ENCODE assay signal across 21 cellular contexts in genomic region chr1:231079166-231079565, GRCh38. TPM values are rescaled to one million over a fixed set of nuclear protein-coding genes. Genes with fewer than 3 reads are reported as not detected.
A peak's percentile ranks its signal among the peaks of the same experiment; 100 is the strongest.
DNase-seq lines count a peak whose midpoint lies in the region; ATAC-seq, FAIRE-seq and TF ChIP-seq lines count a peak whose summit lies in the region.
"Had no signal": no experiment of that assay in that cellular context is flagged by ENCODE, and none has a peak within 500 bp of the region (broad histone marks: within the 10 kb centered on the region; RNA-seq: fewer than 3 reads in every experiment).

No MANE protein-coding gene starts in this region.

- ATAC-seq in HepG2 (no peak), right lobe of liver (no peak), K562 (peak; percentile 89), GM21423 (IDR thresholded peaks at IDR 0.05; ENCODE audit: unreplicated experiment) (no peak)
- ATAC-seq: A549; CD8-positive, alpha-beta T cell; GM12878 had no signal

- intact Hi-C loops in HepG2 (cut with micrococcal nuclease; ENCODE audit: unreplicated experiment) (no loop called here), right lobe of liver (cut with DNase I) (no loop called here), K562 (cut with micrococcal nuclease) (loop anchor here (2.0 kb wide), 2 partner anchors 42 to 280 kb away; no protein-coding TSS in a partner anchor)

- DNase-seq in HepG2 (ENCODE audit: low spot score): no peak
- no peak for DNase-seq in right lobe of liver
- no peak for DNase-seq in LNCaP clone FGC (ENCODE audit: low read depth)
- DNase-seq in K562 (ENCODE audit: extremely low read depth in 1 of 4, low spot score in 3 of 4): no peak
- no peak for DNase-seq in cerebellar nuclear complex (lab: John Stamatoyannopoulos, UW)
- DNase-seq in DMS53 (lab: John Stamatoyannopoulos, UW): no peak
- DNase-seq: AML-193; CD4-positive, alpha-beta T cell; CD8-positive, alpha-beta T cell; DMS79; DND-41; EL; GDM1 had no signal

- H3K4me1 ChIP-seq in HepG2 (ENCODE audit: insufficient read depth, low read length): no peaks in the 10 kb centered on the region
- H3K4me1 ChIP-seq in right lobe of liver: no peaks in the 10 kb centered on the region
- H3K4me1 ChIP-seq in K562 (replicated peaks in 1 of 2; ENCODE audit: control insufficient read depth in 2 of 2, insufficient read depth in 2 of 2, low read length in 2 of 2): 0 out of 5 replicates have a peak, but pooled peaks cover 0 to 4% of the 10 kb centered on the region in 2 experiments
- H3K4me1 ChIP-seq: A549; BLaER1 treated with 17β-estradiol and CSF1 and Interleukin-3, amounts not matched to agents 10 nM and 100 nM had no signal

- TF ChIP-seq RAD21 in HepG2 (CRISPR knock-in tag; IDR thresholded peaks at IDR 0.05) (no peak), K562 (CRISPR knock-in tag; conservative IDR thresholded peaks at IDR 0.05 in 1 of 2, IDR thresholded peaks at IDR 0.05 in 1 of 2) (peak; percentile 48 to 72; a peak in 3 of 4 replicates)

- TF ChIP-seq CTCF in HepG2 (CRISPR knock-in tag; IDR thresholded peaks at IDR 0.05) (0 out of 2 replicates have a peak, but pooled peaks have one; percentile 10), right lobe of liver (IDR thresholded peaks at IDR 0.05) (no peak), LNCaP clone FGC (IDR thresholded peaks at IDR 0.05; ENCODE audit: control insufficient read depth, extremely low read depth, insufficient read depth) (0 out of 2 replicates have a peak, but pooled peaks have one; percentile 22), K562 (IDR thresholded peaks at IDR 0.05 in 2 of 3, conservative IDR thresholded peaks at IDR 0.05 in 1 of 3; ENCODE audit: insufficient read depth in 2 of 3, low read depth in 1 of 3, low read length in 3 of 3) (peak; percentile 12 to 49 (median 29); a peak in 2 of 6 replicates)

- FAIRE-seq in HepG2 (lab: Jason Lieb, UNC) (no peak), K562 (lab: Jason Lieb, UNC) (no peak)
- FAIRE-seq: A549, GM12878, GM12892, GM18507 had no signal

- WGBS in HepG2 (ENCODE audit: low lambda C conversion rate): 27% methylated on average over 4 of the region's 4 CpGs
- WGBS in right lobe of liver (ENCODE audit: insufficient coverage, low coverage, low lambda C conversion rate, missing lambda C conversion rate): 89% methylated on average over 4 of the region's 4 CpGs
- WGBS in K562 (ENCODE audit: insufficient coverage, low coverage, missing lambda C conversion rate): 12% methylated on average over 4 of the region's 4 CpGs

- H3K9me1 ChIP-seq in K562 (ENCODE audit: control insufficient read depth, insufficient read depth, low read length): no peaks in the 10 kb centered on the region

- no peaks in the 10 kb centered on the region for H3K9me3 ChIP-seq in HepG2 (ENCODE audit: low read length)
- H3K9me3 ChIP-seq in right lobe of liver: no peaks in the 10 kb centered on the region
- no peaks in the 10 kb centered on the region; the same call in 1 of the 2 replicates for H3K9me3 ChIP-seq in K562 (replicated peaks; ENCODE audit: control insufficient read depth, insufficient read depth, low read depth, low read length)
- H3K9me3 ChIP-seq: A549; BLaER1 treated with 17β-estradiol and CSF1 and Interleukin-3, amounts not matched to agents 10 nM and 100 nM had no signal

- H3K27me3 ChIP-seq in HepG2 (ENCODE audit: control insufficient read depth in 1 of 2, insufficient read depth in 2 of 2, low read length in 2 of 2): peaks cover 0 to 9% of the 10 kb centered on the region in 2 experiments; a peak in 1 of 5 replicates
- no peaks in the 10 kb centered on the region for H3K27me3 ChIP-seq in right lobe of liver
- no peaks in the 10 kb centered on the region; a peak in 1 of 5 replicates for H3K27me3 ChIP-seq in K562 (ENCODE audit: control insufficient read depth in 2 of 2, insufficient read depth in 2 of 2, low read length in 2 of 2)
- H3K27me3 ChIP-seq: BLaER1 treated with 17β-estradiol and CSF1 and Interleukin-3, amounts not matched to agents 10 nM and 100 nM had no signal

- no peaks in the 10 kb centered on the region for H4K20me1 ChIP-seq in HepG2 (ENCODE audit: insufficient read depth, low read length)
- H4K20me1 ChIP-seq in K562 (replicated peaks; ENCODE audit: control insufficient read depth, insufficient read depth, low read length): no peaks in the 10 kb centered on the region
- H4K20me1 ChIP-seq: BLaER1 treated with 17β-estradiol and CSF1 and Interleukin-3, amounts not matched to agents 10 nM and 100 nM had no signal

- H3K27ac ChIP-seq in HepG2 (ENCODE audit: extremely low read length, insufficient read depth, low read length): no peak overlapping the region
- H3K27ac ChIP-seq in right lobe of liver: no peak overlapping the region
- no peak overlapping the region for H3K27ac ChIP-seq in K562 (ENCODE audit: extremely low read depth, low read depth, low read length)
- H3K27ac ChIP-seq: 22Rv1; A549; BLaER1 treated with 17β-estradiol and CSF1 and Interleukin-3, amounts not matched to agents 10 nM and 100 nM; C4-2B had no signal

- TF ChIP-seq POLR2A in HepG2 (IDR thresholded peaks at IDR 0.05; ENCODE audit: insufficient read depth in 1 of 2, low read depth in 2 of 2, low read length in 2 of 2) (no peak), right lobe of liver (IDR thresholded peaks at IDR 0.05) (no peak), K562 (conservative IDR thresholded peaks at IDR 0.05) (no peak)

- no peak overlapping the region for H3K9ac ChIP-seq in HepG2 (ENCODE audit: insufficient read depth, low read depth, low read length)
- no peak overlapping the region for H3K9ac ChIP-seq in K562 (ENCODE audit: insufficient read depth in 1 of 2, low read depth in 2 of 2, low read length in 2 of 2)
- H3K9ac ChIP-seq: BLaER1 treated with 17β-estradiol and CSF1 and Interleukin-3, amounts not matched to agents 10 nM and 100 nM had no signal

- H3K4me2 ChIP-seq in HepG2 (ENCODE audit: low read depth, low read length) (no peak overlapping the region), K562 (ENCODE audit: insufficient read depth, low read length) (no peak overlapping the region)
- H3K4me2 ChIP-seq: A549; BLaER1 treated with 17β-estradiol and CSF1 and Interleukin-3, amounts not matched to agents 10 nM and 100 nM had no signal

- H3K79me2 ChIP-seq in HepG2 (ENCODE audit: insufficient read depth, low read length) (no peaks in the 10 kb centered on the region), K562 (ENCODE audit: control insufficient read depth, insufficient read depth, low read length) (no peaks in the 10 kb centered on the region)

- H2AFZ ChIP-seq in HepG2 (ENCODE audit: low read length) (no peak overlapping the region), K562 (ENCODE audit: low read depth, low read length) (0 out of 2 replicates have a peak overlapping the region, but pooled peaks have one; percentile 14)

- H3K36me3 ChIP-seq in HepG2 (replicated peaks in 1 of 2; ENCODE audit: control insufficient read depth in 1 of 2, insufficient read depth in 2 of 2, low read length in 2 of 2): no peaks in the 10 kb centered on the region
- no peaks in the 10 kb centered on the region for H3K36me3 ChIP-seq in right lobe of liver
- no peaks in the 10 kb centered on the region for H3K36me3 ChIP-seq in K562 (ENCODE audit: control insufficient read depth, insufficient read depth, low read length)
- H3K36me3 ChIP-seq: BLaER1 treated with 17β-estradiol and CSF1 and Interleukin-3, amounts not matched to agents 10 nM and 100 nM had no signal

- TF ChIP-seq EP300 in HepG2 (IDR thresholded peaks at IDR 0.05; ENCODE audit: low read depth in 2 of 2, low read length in 2 of 2) (no peak), HepG2 (CRISPR knock-in tag; IDR thresholded peaks at IDR 0.05; ENCODE audit: borderline replicate concordance) (no peak), K562 (IDR thresholded peaks at IDR 0.05; ENCODE audit: low read length) (no peak)

- POLR2A ChIA-PET in HepG2 (lab: Yijun Ruan, JAX): no interaction called here
- POLR2A ChIA-PET in K562 (lab: Yijun Ruan, JAX): no interaction called here

- in situ Hi-C loops in HepG2 (cut with HindIII; ENCODE audit: extremely low pct_ligation_motif_present, low pct_unique_long_range_greater_than_20kb): no loop called here
- in situ Hi-C loops in K562 (cut with MboI): no loop called here

- BruUV-seq in HepG2 (replicated peaks; lab: Mats Ljungman, UMichigan) (no TSS peak), K562 (replicated peaks; lab: Mats Ljungman, UMichigan) (no TSS peak)

- CTCF ChIA-PET in HepG2 (lab: Yijun Ruan, JAX; ENCODE audit: low intra/inter-chr PET ratio, low total read pairs): no interaction called here
- CTCF ChIA-PET in K562 (lab: Yijun Ruan, JAX; ENCODE audit: low intra/inter-chr PET ratio): interaction anchor here (0.9 to 1.2 kb wide), 2 partner anchors 63 to 161 kb away, joined by 3 read pairs; no protein-coding TSS in a partner anchor

- H3K4me3 ChIP-seq in HepG2 (replicated peaks in 1 of 3; ENCODE audit: insufficient read depth in 1 of 3, low read depth in 2 of 3, low read length in 3 of 3): no peak overlapping the region
- no peak overlapping the region for H3K4me3 ChIP-seq in right lobe of liver
- H3K4me3 ChIP-seq in LNCaP clone FGC (ENCODE audit: low read depth, low read length): no peak overlapping the region
- H3K4me3 ChIP-seq in K562: no peak overlapping the region
- H3K4me3 ChIP-seq: A549; BLaER1 treated with 17β-estradiol and CSF1 and Interleukin-3, amounts not matched to agents 10 nM and 100 nM; GM12878 had no signal

RNA-seq across cellular contexts. Expression of gene FAM89A, which starts 39.1 kb away (rescaled TPM):
- total RNA-seq in HepG2 (2016; rRNA removed; fragmentation: Illumina TruSeq; extraction: Trizol) (0.17 and 0.35 TPM in 2 replicates), right lobe of liver (10 to 100 TPM in 2 of 6 experiments, 1 to 10 TPM in 4; 3.7 to 12.8 (median 6.8) TPM), K562 (2014; rRNA removed) (66.2 TPM in 2 replicates), K562 (2014; rRNA removed; fragmentation: Illumina TruSeq; extraction: Trizol) (43.3 and 43.5 TPM in 2 replicates), K562 (2015; rRNA removed; fragmentation: Illumina TruSeq; extraction: Trizol) (25.1 and 29.3 TPM in 2 replicates), K562 (2021) (56.5 and 56.9 TPM in 2 replicates)
- total RNA-seq in HepG2 (2016; cell fraction: cytosol; rRNA removed; fragmentation: Illumina TruSeq; extraction: Trizol; ENCODE audit: low read depth): 0.51 and 0.53 TPM in 2 replicates
- total RNA-seq in HepG2 (2016; cell fraction: insoluble cytoplasmic fraction; rRNA removed; fragmentation: Illumina TruSeq; extraction: Trizol): 0.40 and 0.45 TPM in 2 replicates
- total RNA-seq in HepG2 (2016; cell fraction: membrane; rRNA removed; fragmentation: Illumina TruSeq; extraction: Trizol): 0.56 and 0.83 TPM in 2 replicates
- total RNA-seq in HepG2 (2016; cell fraction: nucleus; rRNA removed; fragmentation: Illumina TruSeq; extraction: Trizol): not detected in 2 replicates
- polyA plus RNA-seq in HepG2 (2011; rRNA removed) (0.43 and 0.44 TPM in 2 replicates), K562 (2011; rRNA removed) (25.6 and 45.4 TPM in 2 replicates), K562 (2014; fragmentation: Illumina TruSeq; extraction: Trizol) (41.0 and 42.1 TPM in 2 replicates), K562 (2014; fragmentation: Nextera tagmentation; extraction: Ambion mirVana) (10 to 100 TPM in 1 of 2 experiments, 1 to 10 TPM in 1; 8.7 to 13.3 TPM), K562 (2014; rRNA removed) (54.5 and 56.0 TPM in 2 replicates)
- polyA plus RNA-seq in HepG2 (2011; cell fraction: cytosol; rRNA removed): 0.21 and 0.24 TPM in 2 replicates
- 0.23 TPM in 1 of 2 replicates, not detected in the other for polyA plus RNA-seq in HepG2 (2011; cell fraction: nucleus; rRNA removed)
- 0.09 TPM in 1 of 2 replicates, not detected in the other for polyA plus RNA-seq in HepG2 (2012)
- polyA plus RNA-seq in HepG2 (2016; cell fraction: cytosol; fragmentation: Illumina TruSeq; extraction: Trizol; ENCODE audit: low read depth): 0.51 and 0.53 TPM in 2 replicates
- polyA plus RNA-seq in HepG2 (2016; cell fraction: insoluble cytoplasmic fraction; fragmentation: Illumina TruSeq; extraction: Trizol; ENCODE audit: low read depth): 0.31 TPM in 1 of 2 replicates, not detected in the other
- polyA plus RNA-seq in HepG2 (2016; cell fraction: membrane; fragmentation: Illumina TruSeq; extraction: Trizol; ENCODE audit: low read depth): 0.43 and 0.53 TPM in 2 replicates
- polyA plus RNA-seq in HepG2 (2016; cell fraction: nucleus; fragmentation: Illumina TruSeq; extraction: Trizol; ENCODE audit: insufficient read depth, low read depth): not detected in 2 replicates
- 0.18 TPM in 1 of 2 replicates, not detected in the other for polyA minus RNA-seq in HepG2 (2011; rRNA and poly(A)+ RNA removed; ENCODE audit: low replicate concordance)
- polyA minus RNA-seq in HepG2 (2011; cell fraction: cytosol; rRNA and poly(A)+ RNA removed): not detected in 2 replicates
- polyA minus RNA-seq in HepG2 (2011; cell fraction: nucleus; rRNA and poly(A)+ RNA removed): 0.37 TPM in 1 of 2 replicates, not detected in the other
- 18.2 and 25.0 TPM in 2 replicates for total RNA-seq in K562 (2011; cell fraction: chromatin; rRNA removed; ENCODE audit: low replicate concordance)
- 12.5 and 13.6 TPM in 2 replicates for total RNA-seq in K562 (2011; cell fraction: nucleolus; rRNA removed)
- 18.5 and 25.7 TPM in 2 replicates for total RNA-seq in K562 (2011; cell fraction: nucleoplasm; rRNA removed)
- polyA plus RNA-seq in K562 (2011; cell fraction: cytosol; rRNA removed): 26.9 and 37.2 TPM in 2 replicates
- polyA plus RNA-seq in K562 (2011; cell fraction: nucleus; rRNA removed): 11.3 and 14.9 TPM in 2 replicates
- 41.1 and 110 TPM in 2 replicates for polyA plus RNA-seq in K562 (2012)
- polyA minus RNA-seq in K562 (2011; rRNA and poly(A)+ RNA removed): 21.1 and 30.9 TPM in 2 replicates
- 6.7 and 15.0 TPM in 2 replicates for polyA minus RNA-seq in K562 (2011; cell fraction: cytosol; rRNA and poly(A)+ RNA removed)
- polyA minus RNA-seq in K562 (2011; cell fraction: nucleus; rRNA and poly(A)+ RNA removed): 8.4 and 9.6 TPM in 2 replicates

Comparison
In these comparisons a context has a peak if more than half of its experiments do, and no peak if none do; other contexts are left out.
1. CTCF ChIP-seq: peak in HepG2 (single experiment), LNCaP clone FGC (single experiment) and K562 (3 of 3); none in right lobe of liver (0 of 4).
2. Of the 241 proteins assayed by ChIP-seq in both HepG2 and K562: peak only in HepG2: none; only in K562: RAD21; in both: CTCF; in neither: 239.